ENCODE assay signal across 8 cellular contexts in the genomic region with DNA sequence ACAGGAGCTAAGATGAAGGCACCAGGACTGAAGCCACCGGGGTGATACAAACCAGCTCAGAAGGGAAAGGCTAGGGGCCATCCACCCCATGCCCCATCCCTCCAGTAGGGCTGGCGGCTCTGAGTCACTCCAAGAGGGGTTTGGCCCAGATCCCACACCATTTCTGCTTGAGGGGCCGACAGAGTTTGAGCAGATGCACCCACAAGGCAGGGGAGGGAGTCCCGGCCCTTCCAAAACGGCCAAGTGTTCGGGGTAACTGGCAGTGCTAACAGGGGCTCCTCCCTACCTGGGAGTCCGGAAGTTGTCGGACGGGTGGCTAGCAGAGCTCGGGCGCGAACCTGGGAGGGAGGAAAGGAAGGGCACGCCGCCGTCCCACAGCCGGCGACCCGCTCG. TPM values are rescaled to one million over a fixed set of nuclear protein-coding genes. Genes with fewer than 3 reads are reported as not detected.
DNase-seq lines count a peak whose midpoint lies in the region; ATAC-seq and TF ChIP-seq lines count a peak whose summit lies in the region.

No MANE protein-coding gene starts in this region.

- H3K4me3 Mint-ChIP-seq in HFFc6 (peak overlapping the region; percentile 90), brain (peak overlapping the region; percentile 87 to 91 (median 89))

- no peaks in the 10 kb centered on the region; the same call in 1 of the 2 replicates for H3K36me3 Mint-ChIP-seq in HFFc6 (ENCODE audit: low read depth)
- H3K36me3 Mint-ChIP-seq in brain = peaks cover 6% of the 10 kb centered on the region

- H3K9me3 Mint-ChIP-seq in HFFc6 (no peaks in the 10 kb centered on the region), brain (peaks cover 0 to 28% (median 10%) of the 10 kb centered on the region in 5 experiments)

- H3K36me3 ChIP-seq in kidney epithelial cell (ENCODE audit: control insufficient read depth, insufficient read depth, low read length) = no peaks in the 10 kb centered on the region

- H3K4me1 Mint-ChIP-seq in HFFc6 (ENCODE audit: low read depth) (peaks cover 6% of the 10 kb centered on the region), brain (peaks cover 19% of the 10 kb centered on the region)

- peak overlapping the region; percentile 59 for H3K4me3 ChIP-seq in kidney epithelial cell (ENCODE audit: low read depth, low read length)

- TF ChIP-seq CTCF in HFFc6 (IDR thresholded peaks at IDR 0.05) (no peak), brain (conservative IDR thresholded peaks at IDR 0.05) (no peak), kidney epithelial cell (IDR thresholded peaks at IDR 0.05; ENCODE audit: insufficient read depth, low read length, poor library complexity, severe bottlenecking) (no peak)

- no peaks in the 10 kb centered on the region for H3K27me3 Mint-ChIP-seq in HFFc6 (ENCODE audit: insufficient read depth)
- peaks cover 7% of the 10 kb centered on the region for H3K27me3 Mint-ChIP-seq in brain

- DNase-seq in NCI-H1105 treated with DMSO at 0.1 percent for 48 hours (lab: John Stamatoyannopoulos, UW) (peak; percentile 26), NCI-H1105 (lab: John Stamatoyannopoulos, UW) (no peak), HFFc6 (peak; percentile 32), NCI-H69 (lab: John Stamatoyannopoulos, UW) (peak; percentile 44), kidney epithelial cell (ENCODE audit: low read depth) (no peak)
- peak; percentile 35 for DNase-seq in stimulated activated naive CD8-positive, alpha-beta T cell treated with anti-CD3 and anti-CD28 coated beads, Interleukin-15, Interleukin-2, amounts not matched to agents 100 U/mL and 50 U/mL, for 24 hours

- H3K27me3 ChIP-seq in kidney epithelial cell (ENCODE audit: control insufficient read depth, insufficient read depth, low read length) = no peaks in the 10 kb centered on the region

- peak overlapping the region; percentile 92 for H3K27ac Mint-ChIP-seq in HFFc6
- H3K27ac Mint-ChIP-seq in brain = peak overlapping the region; percentile 59 to 96 (median 88)

- peak; percentile 37 for ATAC-seq in stimulated activated naive CD8-positive, alpha-beta T cell treated with anti-CD3 and anti-CD28 coated beads, Interleukin-15, Interleukin-2, amounts not matched to agents 100 U/mL and 50 U/mL, for 24 hours
- ATAC-seq in GM18519 (IDR thresholded peaks at IDR 0.05; ENCODE audit: low FRiP score, unreplicated experiment) = no peak

RNA-seq across cellular contexts. Expression of a gene that starts 0.4 kb away (rescaled TPM):
- 10 to 100 TPM; 34.6 to 46.5 (median 37.7) TPM for total RNA-seq in HFFc6 (2021; fragmentation: NEBNext Ultra II Directional; extraction: Animal tissue kit (Norgen Biotek cat#: 25700))
- 12.1 TPM for polyA plus RNA-seq in brain (ENCODE audit: insufficient read depth, low read depth, low replicate concordance)
- 20.3 and 37.9 TPM in 2 replicates for total RNA-seq in kidney epithelial cell

RNA-seq across cellular contexts. Expression of a gene that starts 3.6 kb away (rescaled TPM):
- 10 to 100 TPM; 26.7 to 31.6 (median 29.7) TPM for total RNA-seq in HFFc6 (2021; fragmentation: NEBNext Ultra II Directional; extraction: Animal tissue kit (Norgen Biotek cat#: 25700))
- polyA plus RNA-seq in brain (ENCODE audit: insufficient read depth, low read depth, low replicate concordance) = 70.4 TPM
- total RNA-seq in kidney epithelial cell = 48.3 and 55.9 TPM in 2 replicates

RNA-seq across cellular contexts. Expression of a gene that starts 10.9 kb away (rescaled TPM):
- 10 to 100 TPM; 13.8 to 18.3 (median 17.4) TPM for total RNA-seq in HFFc6 (2021; fragmentation: NEBNext Ultra II Directional; extraction: Animal tissue kit (Norgen Biotek cat#: 25700))
- 63.1 TPM for polyA plus RNA-seq in brain (ENCODE audit: insufficient read depth, low read depth, low replicate concordance)
- 27.9 and 28.8 TPM in 2 replicates for total RNA-seq in kidney epithelial cell

RNA-seq across cellular contexts. Expression of a gene that starts 26.0 kb away (rescaled TPM):
- 10 to 100 TPM; 56.9 to 67.8 (median 59.4) TPM for total RNA-seq in HFFc6 (2021; fragmentation: NEBNext Ultra II Directional; extraction: Animal tissue kit (Norgen Biotek cat#: 25700))
- 83.7 TPM for polyA plus RNA-seq in brain (ENCODE audit: insufficient read depth, low read depth, low replicate concordance)
- 30.3 and 32.3 TPM in 2 replicates for total RNA-seq in kidney epithelial cell

RNA-seq across cellular contexts. Expression of a gene that starts 31.9 kb away (rescaled TPM):
- total RNA-seq in HFFc6 (2021; fragmentation: NEBNext Ultra II Directional; extraction: Animal tissue kit (Norgen Biotek cat#: 25700)) = 10 to 100 TPM; 66.2 to 98.7 (median 79.8) TPM
- polyA plus RNA-seq in brain (ENCODE audit: insufficient read depth, low read depth, low replicate concordance) = 77.4 TPM
- 16.7 and 34.7 TPM in 2 replicates for total RNA-seq in kidney epithelial cell

Comparison
In these comparisons a context has a peak if more than half of its experiments do, and no peak if none do; other contexts are left out.
1. DNase-seq: peak in NCI-H1105 treated with DMSO at 0.1 percent for 48 hours (single experiment), HFFc6 (single experiment), NCI-H69 (single experiment) and stimulated activated naive CD8-positive, alpha-beta T cell treated with anti-CD3 and anti-CD28 coated beads, Interleukin-15, Interleukin-2, amounts not matched to agents 100 U/mL and 50 U/mL, for 24 hours (single experiment); none in NCI-H1105 (single experiment) and kidney epithelial cell (single experiment).